Comparison of ENCODE assay signal across 7 cellular contexts in genomic region chr16:80766798-80767197, GRCh38.
"Had no signal": no experiment of that assay in that cellular context is flagged by ENCODE, and none has a peak within 500 bp of the region (broad histone marks: within the 10 kb centered on the region; RNA-seq: fewer than 3 reads in every experiment).

No MANE protein-coding gene starts in this region.

- FAIRE-seq: HTR-8/SVneo had no signal

- H3K4me1 Mint-ChIP-seq: IgD-negative memory B cell had no signal

- H3K9ac ChIP-seq: KMS-11 had no signal

- H3K27me3 Mint-ChIP-seq: IgD-negative memory B cell had no signal

- H3K27ac Mint-ChIP-seq: IgD-negative memory B cell had no signal

- H3K4me3 Mint-ChIP-seq: IgD-negative memory B cell had no signal

- H3K27ac ChIP-seq: HL-60, KMS-11 had no signal

- H3K4me2 ChIP-seq: KMS-11 had no signal

- DNase-seq: IMR-90, KBM-7, KG1 had no signal
